ENCODE assay signal across 1 cellular context in the genomic region with DNA sequence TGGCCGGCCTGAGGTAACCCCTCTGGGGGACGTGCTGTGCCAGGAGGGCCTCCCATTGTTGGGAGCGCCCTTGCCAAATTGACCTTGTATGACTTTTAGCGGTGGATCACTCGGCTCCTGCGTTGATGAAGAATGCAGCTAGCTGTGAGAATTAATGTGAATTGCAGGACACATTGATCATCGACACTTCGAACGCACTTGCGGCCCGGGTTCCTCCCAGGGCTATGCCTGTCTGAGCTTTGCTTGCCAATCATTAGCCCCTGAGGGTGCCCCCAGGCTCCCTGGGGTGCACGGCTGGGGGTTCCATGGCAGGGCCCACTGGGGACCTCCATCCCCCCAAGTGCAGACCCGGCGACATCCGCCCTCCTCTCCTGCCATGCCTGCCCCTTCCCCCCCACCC.
TF ChIP-seq lines count a peak whose summit lies in the region.

No MANE protein-coding gene starts in this region.

TF ChIP-seq in H1, 55 proteins besides CTCF, POLR2A, EP300 and RAD21:
- TF ChIP-seq CEBPB (IDR thresholded peaks at IDR 0.05; ENCODE audit: low read depth, low read length) = no peak
- no peak for TF ChIP-seq JUN (IDR thresholded peaks at IDR 0.05; ENCODE audit: low read depth, low read length)
- TF ChIP-seq CREB1 (IDR thresholded peaks at IDR 0.05) = no peak
- TF ChIP-seq RNF2 (IDR thresholded peaks at IDR 0.05; ENCODE audit: borderline replicate concordance, low read depth, low read length, missing control alignments, poor library complexity, severe bottlenecking) = no peak
- TF ChIP-seq SIN3A (conservative IDR thresholded peaks at IDR 0.05 in 1 of 2, IDR thresholded peaks at IDR 0.05 in 1 of 2; ENCODE audit: low read depth in 1 of 2, low read length in 2 of 2) = no peak
- TF ChIP-seq, protein P1, sequence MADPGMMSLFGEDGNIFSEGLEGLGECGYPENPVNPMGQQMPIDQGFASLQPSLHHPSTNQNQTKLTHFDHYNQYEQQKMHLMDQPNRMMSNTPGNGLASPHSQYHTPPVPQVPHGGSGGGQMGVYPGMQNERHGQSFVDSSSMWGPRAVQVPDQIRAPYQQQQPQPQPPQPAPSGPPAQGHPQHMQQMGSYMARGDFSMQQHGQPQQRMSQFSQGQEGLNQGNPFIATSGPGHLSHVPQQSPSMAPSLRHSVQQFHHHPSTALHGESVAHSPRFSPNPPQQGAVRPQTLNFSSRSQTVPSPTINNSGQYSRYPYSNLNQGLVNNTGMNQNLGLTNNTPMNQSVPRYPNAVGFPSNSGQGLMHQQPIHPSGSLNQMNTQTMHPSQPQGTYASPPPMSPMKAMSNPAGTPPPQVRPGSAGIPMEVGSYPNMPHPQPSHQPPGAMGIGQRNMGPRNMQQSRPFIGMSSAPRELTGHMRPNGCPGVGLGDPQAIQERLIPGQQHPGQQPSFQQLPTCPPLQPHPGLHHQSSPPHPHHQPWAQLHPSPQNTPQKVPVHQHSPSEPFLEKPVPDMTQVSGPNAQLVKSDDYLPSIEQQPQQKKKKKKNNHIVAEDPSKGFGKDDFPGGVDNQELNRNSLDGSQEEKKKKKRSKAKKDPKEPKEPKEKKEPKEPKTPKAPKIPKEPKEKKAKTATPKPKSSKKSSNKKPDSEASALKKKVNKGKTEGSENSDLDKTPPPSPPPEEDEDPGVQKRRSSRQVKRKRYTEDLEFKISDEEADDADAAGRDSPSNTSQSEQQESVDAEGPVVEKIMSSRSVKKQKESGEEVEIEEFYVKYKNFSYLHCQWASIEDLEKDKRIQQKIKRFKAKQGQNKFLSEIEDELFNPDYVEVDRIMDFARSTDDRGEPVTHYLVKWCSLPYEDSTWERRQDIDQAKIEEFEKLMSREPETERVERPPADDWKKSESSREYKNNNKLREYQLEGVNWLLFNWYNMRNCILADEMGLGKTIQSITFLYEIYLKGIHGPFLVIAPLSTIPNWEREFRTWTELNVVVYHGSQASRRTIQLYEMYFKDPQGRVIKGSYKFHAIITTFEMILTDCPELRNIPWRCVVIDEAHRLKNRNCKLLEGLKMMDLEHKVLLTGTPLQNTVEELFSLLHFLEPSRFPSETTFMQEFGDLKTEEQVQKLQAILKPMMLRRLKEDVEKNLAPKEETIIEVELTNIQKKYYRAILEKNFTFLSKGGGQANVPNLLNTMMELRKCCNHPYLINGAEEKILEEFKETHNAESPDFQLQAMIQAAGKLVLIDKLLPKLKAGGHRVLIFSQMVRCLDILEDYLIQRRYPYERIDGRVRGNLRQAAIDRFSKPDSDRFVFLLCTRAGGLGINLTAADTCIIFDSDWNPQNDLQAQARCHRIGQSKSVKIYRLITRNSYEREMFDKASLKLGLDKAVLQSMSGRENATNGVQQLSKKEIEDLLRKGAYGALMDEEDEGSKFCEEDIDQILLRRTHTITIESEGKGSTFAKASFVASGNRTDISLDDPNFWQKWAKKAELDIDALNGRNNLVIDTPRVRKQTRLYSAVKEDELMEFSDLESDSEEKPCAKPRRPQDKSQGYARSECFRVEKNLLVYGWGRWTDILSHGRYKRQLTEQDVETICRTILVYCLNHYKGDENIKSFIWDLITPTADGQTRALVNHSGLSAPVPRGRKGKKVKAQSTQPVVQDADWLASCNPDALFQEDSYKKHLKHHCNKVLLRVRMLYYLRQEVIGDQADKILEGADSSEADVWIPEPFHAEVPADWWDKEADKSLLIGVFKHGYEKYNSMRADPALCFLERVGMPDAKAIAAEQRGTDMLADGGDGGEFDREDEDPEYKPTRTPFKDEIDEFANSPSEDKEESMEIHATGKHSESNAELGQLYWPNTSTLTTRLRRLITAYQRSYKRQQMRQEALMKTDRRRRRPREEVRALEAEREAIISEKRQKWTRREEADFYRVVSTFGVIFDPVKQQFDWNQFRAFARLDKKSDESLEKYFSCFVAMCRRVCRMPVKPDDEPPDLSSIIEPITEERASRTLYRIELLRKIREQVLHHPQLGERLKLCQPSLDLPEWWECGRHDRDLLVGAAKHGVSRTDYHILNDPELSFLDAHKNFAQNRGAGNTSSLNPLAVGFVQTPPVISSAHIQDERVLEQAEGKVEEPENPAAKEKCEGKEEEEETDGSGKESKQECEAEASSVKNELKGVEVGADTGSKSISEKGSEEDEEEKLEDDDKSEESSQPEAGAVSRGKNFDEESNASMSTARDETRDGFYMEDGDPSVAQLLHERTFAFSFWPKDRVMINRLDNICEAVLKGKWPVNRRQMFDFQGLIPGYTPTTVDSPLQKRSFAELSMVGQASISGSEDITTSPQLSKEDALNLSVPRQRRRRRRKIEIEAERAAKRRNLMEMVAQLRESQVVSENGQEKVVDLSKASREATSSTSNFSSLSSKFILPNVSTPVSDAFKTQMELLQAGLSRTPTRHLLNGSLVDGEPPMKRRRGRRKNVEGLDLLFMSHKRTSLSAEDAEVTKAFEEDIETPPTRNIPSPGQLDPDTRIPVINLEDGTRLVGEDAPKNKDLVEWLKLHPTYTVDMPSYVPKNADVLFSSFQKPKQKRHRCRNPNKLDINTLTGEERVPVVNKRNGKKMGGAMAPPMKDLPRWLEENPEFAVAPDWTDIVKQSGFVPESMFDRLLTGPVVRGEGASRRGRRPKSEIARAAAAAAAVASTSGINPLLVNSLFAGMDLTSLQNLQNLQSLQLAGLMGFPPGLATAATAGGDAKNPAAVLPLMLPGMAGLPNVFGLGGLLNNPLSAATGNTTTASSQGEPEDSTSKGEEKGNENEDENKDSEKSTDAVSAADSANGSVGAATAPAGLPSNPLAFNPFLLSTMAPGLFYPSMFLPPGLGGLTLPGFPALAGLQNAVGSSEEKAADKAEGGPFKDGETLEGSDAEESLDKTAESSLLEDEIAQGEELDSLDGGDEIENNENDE (IDR thresholded peaks at IDR 0.05; ENCODE audit: insufficient replicate concordance, low read length) = no peak
- no peak for TF ChIP-seq EGR1 (IDR thresholded peaks at IDR 0.05; ENCODE audit: borderline replicate concordance, low read depth, low read length)
- TF ChIP-seq RBBP5 (IDR thresholded peaks at IDR 0.05; ENCODE audit: borderline replicate concordance, low read depth, low read length) = no peak
- TF ChIP-seq ASH2L (IDR thresholded peaks at IDR 0.05; ENCODE audit: low read length) = no peak
- TF ChIP-seq JUND (IDR thresholded peaks at IDR 0.05; ENCODE audit: low read length) = no peak
- TF ChIP-seq SP4 (IDR thresholded peaks at IDR 0.05; ENCODE audit: low read length) = no peak
- TF ChIP-seq KDM5A (IDR thresholded peaks at IDR 0.05; ENCODE audit: low read length) = no peak
- TF ChIP-seq TBP (IDR thresholded peaks at IDR 0.05; ENCODE audit: low read depth, low read length) = no peak
- TF ChIP-seq RXRA (IDR thresholded peaks at IDR 0.05; ENCODE audit: insufficient read depth, low read depth, low read length) = no peak
- no peak for TF ChIP-seq BRCA1 (IDR thresholded peaks at IDR 0.05; ENCODE audit: low read depth, low read length)
- no peak for TF ChIP-seq CTBP2 (IDR thresholded peaks at IDR 0.05; ENCODE audit: borderline replicate concordance, insufficient read depth, insufficient read length, low read length)
- TF ChIP-seq SP1 (IDR thresholded peaks at IDR 0.05; ENCODE audit: low read depth, low read length) = no peak
